ENCODE assay signal across 10 cellular contexts in the genomic region with DNA sequence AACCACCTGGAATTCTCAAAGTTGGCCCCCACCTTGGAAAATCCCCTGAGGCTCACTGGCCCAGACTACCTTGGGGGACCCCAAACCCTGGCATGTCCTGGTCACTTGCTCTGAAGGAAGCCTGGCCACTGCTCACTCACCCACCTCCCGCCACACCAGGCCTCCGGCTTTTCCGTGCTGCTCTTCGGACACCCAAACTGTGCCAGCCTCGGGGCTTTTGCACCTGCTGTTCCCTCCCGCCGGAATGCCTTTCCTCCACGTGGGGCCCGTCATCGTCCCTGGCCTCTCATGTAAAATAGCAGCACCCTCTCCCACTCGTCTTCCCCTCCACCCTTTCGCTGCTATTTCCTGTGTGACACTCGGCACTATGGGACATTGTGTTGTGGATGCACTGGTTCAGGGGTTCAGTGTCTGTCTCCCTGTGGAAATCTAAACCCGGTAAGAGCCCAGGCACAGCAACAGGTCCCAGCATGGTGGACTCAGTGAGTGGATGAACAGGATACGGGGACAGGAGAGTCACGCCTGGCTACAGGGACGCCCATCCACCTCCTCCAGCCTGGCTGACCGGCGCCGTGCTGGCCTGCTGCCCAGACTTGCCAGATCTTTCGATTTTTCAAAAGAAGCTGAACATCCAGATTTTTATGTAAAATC.
DNase-seq lines count a peak whose midpoint lies in the region; ATAC-seq, FAIRE-seq and TF ChIP-seq lines count a peak whose summit lies in the region.
"Had no signal": no experiment of that assay in that cellular context is flagged by ENCODE, and none has a peak within 500 bp of the region (broad histone marks: within the 10 kb centered on the region; RNA-seq: fewer than 3 reads in every experiment).

No MANE protein-coding gene starts in this region.

- H3K9me3 Mint-ChIP-seq in effector memory CD8-positive, alpha-beta T cell = no peaks in the 10 kb centered on the region

- DNase-seq in AG08396 (ENCODE audit: low spot score) (peak; percentile 77), RWPE1 (ENCODE audit: low spot score) (no peak), frontal cortex (ENCODE audit: low spot score in 2 of 2) (peak; percentile 62 to 75), occipital lobe (lab: John Stamatoyannopoulos, UW) (peak; percentile 54), D721Med (ENCODE audit: insufficient read length, low spot score) (no peak), GM20000 (ENCODE audit: low spot score) (no peak), NCI-H128 (lab: John Stamatoyannopoulos, UW; ENCODE audit: unreplicated experiment) (no peak)
- DNase-seq in effector memory CD8-positive, alpha-beta T cell = no peak
- DNase-seq: naive B cell; stimulated activated naive CD8-positive, alpha-beta T cell treated with anti-CD3 and anti-CD28 coated beads, Interleukin-15, Interleukin-2, amounts not matched to agents 100 U/mL and 50 U/mL, for 24 hours had no signal

- H3K4me1 Mint-ChIP-seq in effector memory CD8-positive, alpha-beta T cell (ENCODE audit: low read depth in 2 of 2) = peaks cover 0 to 2% of the 10 kb centered on the region in 2 donors
- H3K4me1 Mint-ChIP-seq: naive B cell had no signal

- H3K27ac ChIP-seq in RWPE1 = peak overlapping the region; percentile 63

- no peaks in the 10 kb centered on the region for H3K36me3 Mint-ChIP-seq in effector memory CD8-positive, alpha-beta T cell (ENCODE audit: insufficient read depth)

- H3K4me3 Mint-ChIP-seq in effector memory CD8-positive, alpha-beta T cell = no peak overlapping the region
- H3K4me3 Mint-ChIP-seq: naive B cell had no signal

- FAIRE-seq in frontal cortex (lab: Jason Lieb, UNC) (no peak), D721Med (lab: Jason Lieb, UNC) (no peak)

- H3K27me3 Mint-ChIP-seq in effector memory CD8-positive, alpha-beta T cell = peaks cover 0 to 23% of the 10 kb centered on the region in 2 donors

- no peak for TF ChIP-seq CTCF in RWPE1 (conservative IDR thresholded peaks at IDR 0.05; ENCODE audit: low read depth)
- TF ChIP-seq CTCF in D721Med (IDR thresholded peaks at IDR 0.05; ENCODE audit: insufficient read depth, missing control alignments) = no peak
- TF ChIP-seq CTCF in GM20000 (IDR thresholded peaks at IDR 0.05; ENCODE audit: extremely low read depth, missing control alignments) = no peak

- peak overlapping the region in 1 of 2 donors; percentile 77 for H3K27ac Mint-ChIP-seq in effector memory CD8-positive, alpha-beta T cell
- H3K27ac Mint-ChIP-seq: naive B cell had no signal

- no peak for ATAC-seq in effector memory CD8-positive, alpha-beta T cell (replicated peaks)
- ATAC-seq: stimulated activated naive CD8-positive, alpha-beta T cell treated with anti-CD3 and anti-CD28 coated beads, Interleukin-15, Interleukin-2, amounts not matched to agents 100 U/mL and 50 U/mL, for 24 hours had no signal

- POLR2A ChIA-PET in RWPE1 (lab: Yijun Ruan, JAX; ENCODE audit: low non-redundant PET) = no interaction called here

- CTCF ChIA-PET in RWPE1 (lab: Yijun Ruan, JAX) = interaction anchor here (0.8 kb wide), 1 partner anchor 1127 kb away, joined by 4 read pairs; no protein-coding TSS in a partner anchor

Comparison
In these comparisons a context has a peak if more than half of its experiments do, and no peak if none do; other contexts are left out.
1. DNase-seq: peak in AG08396 (single experiment), frontal cortex (2 of 2) and occipital lobe (single experiment); none in RWPE1 (single experiment), D721Med (single experiment), GM20000 (single experiment), NCI-H128 (single experiment) and effector memory CD8-positive, alpha-beta T cell (0 of 3).